19 cellular contexts compared by ENCODE assay signal in the genomic region with DNA sequence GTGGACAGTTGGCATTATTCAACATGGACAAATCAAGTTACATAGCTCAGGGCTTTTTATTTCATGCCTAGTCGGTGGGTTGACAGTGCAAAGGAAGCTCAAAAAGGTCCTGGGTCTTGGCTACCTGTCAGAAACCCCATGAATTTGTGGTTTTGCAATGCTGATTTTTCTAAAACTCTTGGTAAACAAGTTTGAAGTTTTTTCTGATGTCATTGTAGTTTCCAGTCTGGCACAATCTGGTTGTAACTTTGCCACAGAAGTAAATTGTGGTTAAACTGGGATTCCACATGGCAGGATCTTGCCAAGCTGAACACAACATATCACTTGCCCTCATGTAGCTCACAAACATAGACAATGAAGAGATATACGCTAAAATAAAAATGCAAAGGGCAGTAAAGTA.
"Had no signal": no experiment of that assay in that cellular context is flagged by ENCODE, and none has a peak within 500 bp of the region (broad histone marks: within the 10 kb centered on the region; RNA-seq: fewer than 3 reads in every experiment).

No MANE protein-coding gene starts in this region.

- H3K36me3 ChIP-seq: gastrocnemius medialis, ovary, WERI-Rb-1 had no signal

- H3K27me3 Mint-ChIP-seq: activated naive CD8-positive, alpha-beta T cell treated with anti-CD3 and anti-CD28 coated beads for 36 hours had no signal

- H3K36me3 Mint-ChIP-seq: activated naive CD8-positive, alpha-beta T cell treated with anti-CD3 and anti-CD28 coated beads for 36 hours had no signal

- FAIRE-seq: kidney, small intestine, urothelium cell line had no signal

- H3K27ac ChIP-seq: gastrocnemius medialis, ovary, WERI-Rb-1 had no signal

- H3K27me3 ChIP-seq: gastrocnemius medialis, ovary had no signal

- H3K4me1 ChIP-seq: gastrocnemius medialis had no signal

- DNase-seq: activated CD4-positive, alpha-beta memory T cell treated with anti-CD3 and anti-CD28 coated beads, Interleukin-2, amount 10 ng/mL, durations not matched to agents 7 days and 5 days; activated CD4-positive, alpha-beta T cell treated with anti-CD3 and anti-CD28 coated beads for 36 hours; activated gamma-delta T cell treated with Interleukin-2 at 50 U/mL for 16 hours; activated naive CD8-positive, alpha-beta T cell treated with anti-CD3 and anti-CD28 coated beads for 36 hours; activated T-cell treated with anti-CD3 and anti-CD28 coated beads, Interleukin-2, amount 50 U/mL, for 72 hours; aorta; cerebellar nuclear complex; dermis blood vessel endothelial cell; endodermal cell; erythroblast; gastrocnemius medialis; kidney; ovary; retina; small intestine; T-helper 1 cell; WERI-Rb-1 had no signal

- H3K9me3 Mint-ChIP-seq: activated CD4-positive, alpha-beta memory T cell treated with anti-CD3 and anti-CD28 coated beads, Interleukin-2, amount 10 ng/mL, durations not matched to agents 7 days and 5 days had no signal

- ATAC-seq: activated CD4-positive, alpha-beta T cell treated with anti-CD3 and anti-CD28 coated beads for 36 hours; activated T-cell treated with anti-CD3 and anti-CD28 coated beads, Interleukin-2, amount 50 U/mL, for 72 hours; gastrocnemius medialis had no signal

- H3K9me3 ChIP-seq: gastrocnemius medialis, ovary had no signal

- H3K4me3 ChIP-seq: gastrocnemius medialis, ovary had no signal

- H3K4me3 Mint-ChIP-seq: activated CD4-positive, alpha-beta memory T cell treated with anti-CD3 and anti-CD28 coated beads, Interleukin-2, amount 10 ng/mL, durations not matched to agents 7 days and 5 days; activated CD4-positive, alpha-beta T cell treated with anti-CD3 and anti-CD28 coated beads for 36 hours; activated naive CD8-positive, alpha-beta T cell treated with anti-CD3 and anti-CD28 coated beads for 36 hours; activated T-cell treated with anti-CD3 and anti-CD28 coated beads, Interleukin-2, amount 50 U/mL, for 72 hours; endodermal cell; neural crest cell had no signal

- H3K4me1 Mint-ChIP-seq: activated CD4-positive, alpha-beta memory T cell treated with anti-CD3 and anti-CD28 coated beads, Interleukin-2, amount 10 ng/mL, durations not matched to agents 7 days and 5 days; activated CD4-positive, alpha-beta T cell treated with anti-CD3 and anti-CD28 coated beads for 36 hours; activated naive CD8-positive, alpha-beta T cell treated with anti-CD3 and anti-CD28 coated beads for 36 hours; neural crest cell had no signal
